In genomic region chr6:150417899-150418824, GRCh38 we compare ENCODE assay signal across 8 cellular contexts. TPM values are rescaled to one million over a fixed set of nuclear protein-coding genes. Genes with fewer than 3 reads are reported as not detected.
DNase-seq lines count a peak whose midpoint lies in the region; ATAC-seq and TF ChIP-seq lines count a peak whose summit lies in the region.

No MANE protein-coding gene starts in this region.

- peaks cover 13% of the 10 kb centered on the region; the same call in 2 of the 3 replicates for H3K4me1 Mint-ChIP-seq in GM23338

- H3F3A ChIP-seq in GM23338 (replicated peaks; ENCODE audit: low read depth): no peaks in the 10 kb centered on the region

- H3K9me3 Mint-ChIP-seq in GM23338: peaks cover 7% of the 10 kb centered on the region; the same call in 2 of the 3 replicates

- H3K9me3 ChIP-seq in MG63 (peaks cover 3% of the 10 kb centered on the region), lung (ENCODE audit: control insufficient read depth in 2 of 2, insufficient read depth in 1 of 2, low read length in 1 of 2) (no peaks in the 10 kb centered on the region), thoracic aorta (no peaks in the 10 kb centered on the region)

- DNase-seq in activated CD4-positive, alpha-beta T cell treated with anti-CD3 and anti-CD28 coated beads for 48 hours: peak; percentile 18
- DNase-seq in activated CD4-positive, alpha-beta T cell treated with anti-CD3 and anti-CD28 coated beads for 1 hour: no peak
- DNase-seq in GM23338 (ENCODE audit: low spot score) (peak; percentile 78), MG63 (peak; percentile 44), dermis microvascular lymphatic vessel endothelial cell (ENCODE audit: low read depth in 2 of 2) (peak; percentile 78 to 91), lung (ENCODE audit: low spot score) (no peak), thoracic aorta (ENCODE audit: low spot score) (no peak)

- H4K20me1 ChIP-seq in GM23338 (replicated peaks; ENCODE audit: insufficient read depth): no peaks in the 10 kb centered on the region

- H3K27ac ChIP-seq in GM23338 (ENCODE audit: low read depth): no peak overlapping the region
- H3K27ac ChIP-seq in lung (ENCODE audit: low read depth in 1 of 2, low read length in 1 of 2): peak overlapping the region; percentile 60 to 69
- H3K27ac ChIP-seq in thoracic aorta: no peak overlapping the region

- H3K27me3 ChIP-seq in GM23338 (ENCODE audit: insufficient read depth) (no peaks in the 10 kb centered on the region), MG63 (no peaks in the 10 kb centered on the region), lung (ENCODE audit: control insufficient read depth, insufficient read depth) (no peaks in the 10 kb centered on the region), thoracic aorta (replicated peaks; ENCODE audit: insufficient read depth) (no peaks in the 10 kb centered on the region)

- TF ChIP-seq CTCF in GM23338 (conservative IDR thresholded peaks at IDR 0.05; ENCODE audit: low read depth in 2 of 2) (peak; percentile 81 to 89), lung (IDR thresholded peaks at IDR 0.05; ENCODE audit: control extremely low read depth, extremely low read depth) (peak; percentile 79), thoracic aorta (IDR thresholded peaks at IDR 0.05) (peak; percentile 72)

- H3K9me2 ChIP-seq in GM23338 (ENCODE audit: insufficient read depth): peaks cover 7% of the 10 kb centered on the region; the same call in 1 of the 2 replicates

- H3K4me2 ChIP-seq in GM23338: no peak overlapping the region

- WGBS in lung, 2 donors: 5 to 6% methylated on average over 12 of the region's 12 CpGs

- peak overlapping the region; percentile 85; the same call in 1 of the 2 replicates for H3K27ac Mint-ChIP-seq in GM23338

- ATAC-seq in GM23338 (peak; percentile 93), SK-N-SH treated with all-trans-retinoic acid at 6 μM for 48 hours (peak; percentile 95), lung (ENCODE audit: insufficient read depth, low FRiP score) (peak; percentile 88), thoracic aorta (ENCODE audit: insufficient number of reproducible peaks, low FRiP score, low read depth) (no peak)

- H3K4me3 ChIP-seq in GM23338: no peak overlapping the region
- H3K4me3 ChIP-seq in MG63: peak overlapping the region; percentile 12
- no peak overlapping the region for H3K4me3 ChIP-seq in lung
- peak overlapping the region; percentile 75 for H3K4me3 ChIP-seq in thoracic aorta

- H3K36me3 ChIP-seq in GM23338 (ENCODE audit: insufficient read depth) (no peaks in the 10 kb centered on the region), MG63 (no peaks in the 10 kb centered on the region), lung (ENCODE audit: control insufficient read depth in 2 of 2, insufficient read depth in 2 of 2, low read length in 2 of 2) (no peaks in the 10 kb centered on the region), thoracic aorta (no peaks in the 10 kb centered on the region)

- no peaks in the 10 kb centered on the region for H3K4me1 ChIP-seq in GM23338 (ENCODE audit: insufficient read depth)
- no peaks in the 10 kb centered on the region for H3K4me1 ChIP-seq in lung (ENCODE audit: control insufficient read depth in 2 of 2, insufficient read depth in 2 of 2, low read length in 2 of 2)
- no peaks in the 10 kb centered on the region for H3K4me1 ChIP-seq in thoracic aorta (ENCODE audit: control insufficient read depth in 1 of 2, low read depth in 2 of 2)

- no peak overlapping the region for H2AFZ ChIP-seq in GM23338

- no peaks in the 10 kb centered on the region for H3K79me2 ChIP-seq in GM23338 (replicated peaks; ENCODE audit: insufficient read depth)

- no peaks in the 10 kb centered on the region for H3K36me3 Mint-ChIP-seq in GM23338 (ENCODE audit: low read depth)

- no peaks in the 10 kb centered on the region for H3K27me3 Mint-ChIP-seq in GM23338 (ENCODE audit: insufficient read depth, low read depth, poor library complexity)

- no peak overlapping the region for H3K4me3 Mint-ChIP-seq in GM23338

TF ChIP-seq in GM23338, 12 proteins besides CTCF, POLR2A, EP300 and RAD21:
- TF ChIP-seq NANOG (IDR thresholded peaks at IDR 0.05; ENCODE audit: borderline replicate concordance): no peak
TF ChIP-seq in GM23338: peak in this region for 0.

TF ChIP-seq in SK-N-SH treated with all-trans-retinoic acid at 6 μM for 48 hours, 23 proteins besides CTCF, POLR2A, EP300 and RAD21:
- no peak for TF ChIP-seq ZNF565 (CRISPR knock-in tag; conservative IDR thresholded peaks at IDR 0.05; ENCODE audit: low read depth)
- TF ChIP-seq GLIS3 (CRISPR knock-in tag; IDR thresholded peaks at IDR 0.05): no peak
- TF ChIP-seq TOX (CRISPR knock-in tag; IDR thresholded peaks at IDR 0.05; ENCODE audit: borderline replicate concordance): no peak
- TF ChIP-seq, protein P1, sequence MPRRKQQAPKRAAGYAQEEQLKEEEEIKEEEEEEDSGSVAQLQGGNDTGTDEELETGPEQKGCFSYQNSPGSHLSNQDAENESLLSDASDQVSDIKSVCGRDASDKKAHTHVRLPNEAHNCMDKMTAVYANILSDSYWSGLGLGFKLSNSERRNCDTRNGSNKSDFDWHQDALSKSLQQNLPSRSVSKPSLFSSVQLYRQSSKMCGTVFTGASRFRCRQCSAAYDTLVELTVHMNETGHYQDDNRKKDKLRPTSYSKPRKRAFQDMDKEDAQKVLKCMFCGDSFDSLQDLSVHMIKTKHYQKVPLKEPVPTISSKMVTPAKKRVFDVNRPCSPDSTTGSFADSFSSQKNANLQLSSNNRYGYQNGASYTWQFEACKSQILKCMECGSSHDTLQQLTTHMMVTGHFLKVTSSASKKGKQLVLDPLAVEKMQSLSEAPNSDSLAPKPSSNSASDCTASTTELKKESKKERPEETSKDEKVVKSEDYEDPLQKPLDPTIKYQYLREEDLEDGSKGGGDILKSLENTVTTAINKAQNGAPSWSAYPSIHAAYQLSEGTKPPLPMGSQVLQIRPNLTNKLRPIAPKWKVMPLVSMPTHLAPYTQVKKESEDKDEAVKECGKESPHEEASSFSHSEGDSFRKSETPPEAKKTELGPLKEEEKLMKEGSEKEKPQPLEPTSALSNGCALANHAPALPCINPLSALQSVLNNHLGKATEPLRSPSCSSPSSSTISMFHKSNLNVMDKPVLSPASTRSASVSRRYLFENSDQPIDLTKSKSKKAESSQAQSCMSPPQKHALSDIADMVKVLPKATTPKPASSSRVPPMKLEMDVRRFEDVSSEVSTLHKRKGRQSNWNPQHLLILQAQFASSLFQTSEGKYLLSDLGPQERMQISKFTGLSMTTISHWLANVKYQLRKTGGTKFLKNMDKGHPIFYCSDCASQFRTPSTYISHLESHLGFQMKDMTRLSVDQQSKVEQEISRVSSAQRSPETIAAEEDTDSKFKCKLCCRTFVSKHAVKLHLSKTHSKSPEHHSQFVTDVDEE (CRISPR knock-in tag; IDR thresholded peaks at IDR 0.05): no peak
- TF ChIP-seq OSR1 (CRISPR knock-in tag; IDR thresholded peaks at IDR 0.05): no peak
- TF ChIP-seq BACH2 (CRISPR knock-in tag; IDR thresholded peaks at IDR 0.05; ENCODE audit: borderline replicate concordance): no peak
- no peak for TF ChIP-seq CSRNP3 (CRISPR knock-in tag; IDR thresholded peaks at IDR 0.05)
- TF ChIP-seq ZFP30 (CRISPR knock-in tag; IDR thresholded peaks at IDR 0.05): no peak
- TF ChIP-seq ZFP3 (CRISPR knock-in tag; IDR thresholded peaks at IDR 0.05): no peak

RNA-seq across cellular contexts. Expression of gene IYD, which starts 49.4 kb away (rescaled TPM):
- not detected in 2 replicates for total RNA-seq in GM23338 (2014; rRNA removed; shearing (Covaris generic))
- not detected in 2 replicates for polyA plus RNA-seq in GM23338 (2016; fragmentation: Nextera tagmentation; extraction: Ambion mirVana)
- 0.03 TPM in 1 of 2 replicates, not detected in the other for total RNA-seq in MG63 (2014; rRNA removed; shearing (Covaris generic); ENCODE audit: low replicate concordance)
- total RNA-seq in dermis microvascular lymphatic vessel endothelial cell: not detected in 2 replicates
- 1 to 10 TPM in 1 of 2 donors, under 1 TPM in 1; 0.77 to 1.9 TPM for total RNA-seq in lung
- under 1 TPM; 0.26 to 0.77 TPM for polyA plus RNA-seq in lung
- total RNA-seq in thoracic aorta: 1 to 10 TPM in 1 of 2 donors, under 1 TPM in 1; 0.27 to 2.3 TPM

Comparison
In these comparisons a context has a peak if more than half of its experiments do, and no peak if none do; other contexts are left out.
1. DNase-seq: peak in activated CD4-positive, alpha-beta T cell treated with anti-CD3 and anti-CD28 coated beads for 48 hours (single experiment), GM23338 (single experiment), MG63 (single experiment) and dermis microvascular lymphatic vessel endothelial cell (2 of 2); none in activated CD4-positive, alpha-beta T cell treated with anti-CD3 and anti-CD28 coated beads for 1 hour (single experiment), lung (single experiment) and thoracic aorta (single experiment).
2. H3K27ac ChIP-seq: peak in lung (2 of 2); none in GM23338 (single experiment) and thoracic aorta (0 of 2).
3. H3K4me3 ChIP-seq: peak in MG63 (single experiment) and thoracic aorta (single experiment); none in GM23338 (single experiment) and lung (single experiment).
4. Peak in every context shown above with its lines, with median percentiles within 50 percentile points of each other: CTCF ChIP-seq.